ENCODE assay signal across 29 cellular contexts in genomic region chrX:17685026-17685425, GRCh38. TPM values are rescaled to one million over a fixed set of nuclear protein-coding genes. Genes with fewer than 3 reads are reported as not detected.
DNase-seq lines count a peak whose midpoint lies in the region; ATAC-seq, FAIRE-seq and TF ChIP-seq lines count a peak whose summit lies in the region.
"Had no signal": no experiment of that assay in that cellular context is flagged by ENCODE, and none has a peak within 500 bp of the region (broad histone marks: within the 10 kb centered on the region; RNA-seq: fewer than 3 reads in every experiment).

No MANE protein-coding gene starts in this region.

- H3K4me3 ChIP-seq in HepG2 (replicated peaks in 1 of 3; ENCODE audit: insufficient read depth in 1 of 3, low read depth in 2 of 3, low read length in 3 of 3) (no peak overlapping the region), right lobe of liver (no peak overlapping the region), PC-9 (no peak overlapping the region)
- H3K4me3 ChIP-seq: BLaER1, GM12878 had no signal

- BruUV-seq in HepG2 (replicated peaks; lab: Mats Ljungman, UMichigan): no TSS peak
- no TSS peak for BruUV-seq in PC-9 (replicated peaks; lab: Mats Ljungman, UMichigan)

- no peak overlapping the region for H3K9ac ChIP-seq in HepG2 (ENCODE audit: insufficient read depth, low read depth, low read length)
- H3K9ac ChIP-seq: BLaER1 had no signal

- H3K9me3 Mint-ChIP-seq in nephron progenitor cell (no peaks in the 10 kb centered on the region), progenitor cell of endocrine pancreas (ENCODE audit: low read depth) (no peaks in the 10 kb centered on the region)
- H3K9me3 Mint-ChIP-seq: CD4-positive, CD25-positive, alpha-beta regulatory T cell had no signal

- H3K9me3 ChIP-seq in HepG2 (ENCODE audit: low read length) (no peaks in the 10 kb centered on the region), right lobe of liver (no peaks in the 10 kb centered on the region), PC-9 (ENCODE audit: insufficient read depth, low read depth) (no peaks in the 10 kb centered on the region)
- H3K9me3 ChIP-seq: BE2C had no signal

- TF ChIP-seq POLR2A in HepG2 (IDR thresholded peaks at IDR 0.05; ENCODE audit: insufficient read depth in 1 of 2, low read depth in 2 of 2, low read length in 2 of 2) (no peak), right lobe of liver (IDR thresholded peaks at IDR 0.05) (no peak)

- H2AFZ ChIP-seq in HepG2 (ENCODE audit: low read length): no peak overlapping the region
- H2AFZ ChIP-seq in PC-9: no peak overlapping the region

- H3K27me3 Mint-ChIP-seq in nephron progenitor cell (ENCODE audit: low read depth, poor library complexity): peaks cover 12% of the 10 kb centered on the region
- H3K27me3 Mint-ChIP-seq in progenitor cell of endocrine pancreas: no peaks in the 10 kb centered on the region

- peaks cover 34% of the 10 kb centered on the region for H3K4me1 Mint-ChIP-seq in nephron progenitor cell
- peaks cover 17% of the 10 kb centered on the region for H3K4me1 Mint-ChIP-seq in progenitor cell of endocrine pancreas (ENCODE audit: low read depth)
- H3K4me1 Mint-ChIP-seq: CD4-positive, CD25-positive, alpha-beta regulatory T cell had no signal

- H3K79me2 ChIP-seq in HepG2 (ENCODE audit: insufficient read depth, low read length) (no peaks in the 10 kb centered on the region), PC-9 (ENCODE audit: low read depth) (no peaks in the 10 kb centered on the region)

- H3K27ac Mint-ChIP-seq in nephron progenitor cell (peak overlapping the region; percentile 21), progenitor cell of endocrine pancreas (peak overlapping the region; percentile 76)
- H3K27ac Mint-ChIP-seq: CD14-positive monocyte; CD4-positive, alpha-beta memory T cell; CD4-positive, CD25-positive, alpha-beta regulatory T cell; CD8-positive, alpha-beta memory T cell had no signal

- 0 out of 2 replicates have a peak, but pooled peaks cover 3% of the 10 kb centered on the region for H3F3A ChIP-seq in PC-9 (ENCODE audit: insufficient read depth, low read depth)

- FAIRE-seq in HepG2 (lab: Jason Lieb, UNC): no peak
- FAIRE-seq: A204.1, GM12878, GM12892, GM18507 had no signal

- 34% methylated on average over 4 of the region's 4 CpGs for WGBS in HepG2 (ENCODE audit: low lambda C conversion rate)
- 50% methylated on average over 4 of the region's 4 CpGs for WGBS in right lobe of liver (ENCODE audit: insufficient coverage, low coverage, low lambda C conversion rate, missing lambda C conversion rate)

- in situ Hi-C loops in HepG2 (cut with HindIII; ENCODE audit: extremely low pct_ligation_motif_present, low pct_unique_long_range_greater_than_20kb): loop anchor here (5.0 to 25.0 kb wide), 2 partner anchors 148 to 448 kb away; no protein-coding TSS in a partner anchor

- H3K4me3 Mint-ChIP-seq in nephron progenitor cell: no peak overlapping the region
- no peak overlapping the region for H3K4me3 Mint-ChIP-seq in progenitor cell of endocrine pancreas (ENCODE audit: low read depth)
- H3K4me3 Mint-ChIP-seq: CD14-positive monocyte; CD4-positive, alpha-beta memory T cell; CD4-positive, CD25-positive, alpha-beta regulatory T cell; CD8-positive, alpha-beta memory T cell had no signal

- H3K4me2 ChIP-seq in HepG2 (ENCODE audit: low read depth, low read length) (no peak overlapping the region), PC-9 (no peak overlapping the region)
- H3K4me2 ChIP-seq: BLaER1 had no signal

- TF ChIP-seq EP300 in HepG2 (IDR thresholded peaks at IDR 0.05; ENCODE audit: low read depth in 2 of 2, low read length in 2 of 2) (no peak), HepG2 (CRISPR knock-in tag; IDR thresholded peaks at IDR 0.05; ENCODE audit: borderline replicate concordance) (no peak)

- peaks cover 5% of the 10 kb centered on the region for H3K36me3 Mint-ChIP-seq in nephron progenitor cell (ENCODE audit: low read depth)
- H3K36me3 Mint-ChIP-seq in progenitor cell of endocrine pancreas (ENCODE audit: insufficient read depth): peaks cover 7% of the 10 kb centered on the region
- H3K36me3 Mint-ChIP-seq: CD14-positive monocyte; CD4-positive, alpha-beta memory T cell; CD4-positive, CD25-positive, alpha-beta regulatory T cell; CD8-positive, alpha-beta memory T cell had no signal

- CTCF ChIA-PET in HepG2 (lab: Yijun Ruan, JAX; ENCODE audit: low intra/inter-chr PET ratio, low total read pairs): no interaction called here
- CTCF ChIA-PET in PC-9 (lab: Charles Lee): no interaction called here

- intact Hi-C loops in HepG2 (cut with micrococcal nuclease; ENCODE audit: unreplicated experiment): no loop called here
- intact Hi-C loops in right lobe of liver (cut with DNase I): loop anchor here in 1 of 2 donors (10.0 kb wide), 1 partner anchor 440 kb away; no protein-coding TSS in a partner anchor
- intact Hi-C loops in PC-9 (cut with micrococcal nuclease; ENCODE audit: unreplicated experiment): no loop called here

- H3K27me3 ChIP-seq in HepG2 (ENCODE audit: control insufficient read depth in 1 of 2, insufficient read depth in 2 of 2, low read length in 2 of 2) (no peaks in the 10 kb centered on the region), right lobe of liver (no peaks in the 10 kb centered on the region), PC-9 (ENCODE audit: insufficient read depth, low read depth) (no peaks in the 10 kb centered on the region)
- H3K27me3 ChIP-seq: BE2C had no signal

- H3K36me3 ChIP-seq in HepG2 (replicated peaks in 1 of 2; ENCODE audit: control insufficient read depth in 1 of 2, insufficient read depth in 2 of 2, low read length in 2 of 2): no peaks in the 10 kb centered on the region
- H3K36me3 ChIP-seq in right lobe of liver: no peaks in the 10 kb centered on the region
- H3K36me3 ChIP-seq in PC-9 (ENCODE audit: low read depth): no peaks in the 10 kb centered on the region
- H3K36me3 ChIP-seq: BE2C, BLaER1 had no signal

- H3K27ac ChIP-seq in HepG2 (ENCODE audit: extremely low read length, insufficient read depth, low read length): no peak overlapping the region
- no peak overlapping the region for H3K27ac ChIP-seq in right lobe of liver
- no peak overlapping the region for H3K27ac ChIP-seq in PC-9
- H3K27ac ChIP-seq: BLaER1 had no signal

- H3K4me1 ChIP-seq in HepG2 (ENCODE audit: insufficient read depth, low read length) (no peaks in the 10 kb centered on the region), right lobe of liver (no peaks in the 10 kb centered on the region), PC-9 (replicated peaks; ENCODE audit: insufficient read depth) (peaks cover 17% of the 10 kb centered on the region)
- H3K4me1 ChIP-seq: BE2C had no signal

- DNase-seq in HepG2 (ENCODE audit: low spot score): no peak
- DNase-seq in right lobe of liver: no peak
- peak; percentile 4 for DNase-seq in left kidney (ENCODE audit: low read depth, low spot score)
- no peak for DNase-seq in nephron progenitor cell
- DNase-seq in progenitor cell of endocrine pancreas (ENCODE audit: low spot score, unreplicated experiment): no peak
- no peak for DNase-seq in PC-9
- DNase-seq in iPS-NIHi11 (ENCODE audit: low spot score): no peak
- no peak for DNase-seq in NCI-H2107 treated with DMSO at 0.1 percent for 48 hours (lab: John Stamatoyannopoulos, UW; ENCODE audit: unreplicated experiment)
- DNase-seq: 8988T; ACHN; BE2C; C1 segment of cervical spinal cord; CD4-positive, alpha-beta memory T cell; CD4-positive, CD25-positive, alpha-beta regulatory T cell; CD8-positive, alpha-beta memory T cell; COR-L47; DMS 273 treated with DMSO at 0.1 percent for 48 hours; DMS153; DMS53; DMS79; DND-41; EL; GDM1 had no signal

- POLR2A ChIA-PET in HepG2 (lab: Yijun Ruan, JAX): no interaction called here
- POLR2A ChIA-PET in PC-9 (lab: Charles Lee; ENCODE audit: unreplicated experiment): no interaction called here

- ATAC-seq in HepG2 (no peak), right lobe of liver (no peak)
- ATAC-seq: GM12878 had no signal

- no peak for TF ChIP-seq RAD21 in HepG2 (CRISPR knock-in tag; IDR thresholded peaks at IDR 0.05)

- H4K20me1 ChIP-seq in HepG2 (ENCODE audit: insufficient read depth, low read length): no peaks in the 10 kb centered on the region
- no peaks in the 10 kb centered on the region for H4K20me1 ChIP-seq in PC-9 (ENCODE audit: insufficient read depth)
- H4K20me1 ChIP-seq: BLaER1 had no signal

- no peak for TF ChIP-seq CTCF in HepG2 (CRISPR knock-in tag; IDR thresholded peaks at IDR 0.05)
- no peak for TF ChIP-seq CTCF in right lobe of liver (IDR thresholded peaks at IDR 0.05)
- no peak for TF ChIP-seq CTCF in nephron progenitor cell (IDR thresholded peaks at IDR 0.05)
- TF ChIP-seq CTCF in progenitor cell of endocrine pancreas (IDR thresholded peaks at IDR 0.05; ENCODE audit: unreplicated experiment): no peak
- no peak for TF ChIP-seq CTCF in PC-9 (conservative IDR thresholded peaks at IDR 0.05)

- no peaks in the 10 kb centered on the region for H3K9me2 ChIP-seq in PC-9 (ENCODE audit: insufficient read depth)

TF ChIP-seq in HepG2, 621 proteins besides CTCF, POLR2A, EP300 and RAD21 (continues in another document):
- peak; percentile 76 for TF ChIP-seq CREB1 (IDR thresholded peaks at IDR 0.05)
- no peak for TF ChIP-seq CREB1 (CRISPR knock-in tag; IDR thresholded peaks at IDR 0.05)

RNA-seq across cellular contexts. Expression of gene SCML1, which starts 52.3 kb away (rescaled TPM):
- total RNA-seq in HepG2 (2016; rRNA removed; fragmentation: Illumina TruSeq; extraction: Trizol) (24.2 and 29.0 TPM in 2 replicates), right lobe of liver (10 to 100 TPM in 5 of 6 experiments, 1 to 10 TPM in 1; 7.0 to 15.2 (median 13.8) TPM), progenitor cell of endocrine pancreas (3.7 and 4.6 TPM in 2 replicates), PC-9 (2021) (6.6 and 9.3 TPM in 2 replicates)
- 3.4 and 3.6 TPM in 2 replicates for total RNA-seq in HepG2 (2016; cell fraction: cytosol; rRNA removed; fragmentation: Illumina TruSeq; extraction: Trizol; ENCODE audit: low read depth)
- 25.6 and 30.1 TPM in 2 replicates for total RNA-seq in HepG2 (2016; cell fraction: insoluble cytoplasmic fraction; rRNA removed; fragmentation: Illumina TruSeq; extraction: Trizol)
- total RNA-seq in HepG2 (2016; cell fraction: membrane; rRNA removed; fragmentation: Illumina TruSeq; extraction: Trizol): 15.1 and 16.1 TPM in 2 replicates
- 46.3 and 51.2 TPM in 2 replicates for total RNA-seq in HepG2 (2016; cell fraction: nucleus; rRNA removed; fragmentation: Illumina TruSeq; extraction: Trizol)
- polyA plus RNA-seq in HepG2 (2011; rRNA removed): 98.2 and 129 TPM in 2 replicates
- 52.1 and 54.9 TPM in 2 replicates for polyA plus RNA-seq in HepG2 (2011; cell fraction: cytosol; rRNA removed)
- 132 and 134 TPM in 2 replicates for polyA plus RNA-seq in HepG2 (2011; cell fraction: nucleus; rRNA removed)
- polyA plus RNA-seq in HepG2 (2012): 50.7 and 55.4 TPM in 2 replicates
- 2.7 and 4.0 TPM in 2 replicates for polyA plus RNA-seq in HepG2 (2016; cell fraction: cytosol; fragmentation: Illumina TruSeq; extraction: Trizol; ENCODE audit: low read depth)
- 41.9 and 45.6 TPM in 2 replicates for polyA plus RNA-seq in HepG2 (2016; cell fraction: insoluble cytoplasmic fraction; fragmentation: Illumina TruSeq; extraction: Trizol; ENCODE audit: low read depth)
- 14.3 and 15.0 TPM in 2 replicates for polyA plus RNA-seq in HepG2 (2016; cell fraction: membrane; fragmentation: Illumina TruSeq; extraction: Trizol; ENCODE audit: low read depth)
- 122 and 131 TPM in 2 replicates for polyA plus RNA-seq in HepG2 (2016; cell fraction: nucleus; fragmentation: Illumina TruSeq; extraction: Trizol; ENCODE audit: insufficient read depth, low read depth)
- polyA minus RNA-seq in HepG2 (2011; rRNA and poly(A)+ RNA removed; ENCODE audit: low replicate concordance): 29.6 and 74.2 TPM in 2 replicates
- 26.4 and 26.5 TPM in 2 replicates for polyA minus RNA-seq in HepG2 (2011; cell fraction: cytosol; rRNA and poly(A)+ RNA removed)
- polyA minus RNA-seq in HepG2 (2011; cell fraction: nucleus; rRNA and poly(A)+ RNA removed): 77.5 and 82.1 TPM in 2 replicates
